ENCODE assay signal across 7 cellular contexts in genomic region chr16:67481561-67482259, GRCh38. TPM values are rescaled to one million over a fixed set of nuclear protein-coding genes. Genes with fewer than 3 reads are reported as not detected.
DNase-seq lines count a peak whose midpoint lies in the region; ATAC-seq and TF ChIP-seq lines count a peak whose summit lies in the region.

No MANE protein-coding gene starts in this region.

- POLR2A ChIA-PET in activated CD4-positive, alpha-beta T cell treated with anti-CD3 and anti-CD28 coated beads, Interleukin-2, amount 10 ng/mL, durations not matched to agents 7 days and 5 days (lab: Charles Lee): interaction anchor here (0.6 to 1.0 kb wide), 3 partner anchors 79 to 454 kb away, joined by 3 to 4 read pairs (median 3); no protein-coding TSS in a partner anchor

- no peaks in the 10 kb centered on the region for H3K27me3 ChIP-seq in KMS-11 (ENCODE audit: insufficient read depth, low read depth)

- H3K27ac Mint-ChIP-seq in activated CD4-positive, alpha-beta T cell treated with anti-CD3 and anti-CD28 coated beads, Interleukin-2, amount 10 ng/mL, durations not matched to agents 7 days and 5 days: peak overlapping the region; percentile 97
- peak overlapping the region; percentile 90 to 99 for H3K27ac Mint-ChIP-seq in natural killer cell treated with Interleukin-12 subunit alpha and Interleukin-12 subunit beta and Interleukin-15 and Interleukin-18, amount 100 ng/mL, for 72 hours
- peak overlapping the region; percentile 100 for H3K27ac Mint-ChIP-seq in type B pancreatic cell

- no peak overlapping the region for H3K4me3 ChIP-seq in KMS-11 (IDR thresholded peaks at IDR 0.05; ENCODE audit: insufficient read depth, low read depth, low read length)

- peaks cover 44% of the 10 kb centered on the region for H3K79me2 ChIP-seq in KMS-11 (ENCODE audit: insufficient read depth, low read depth)

- H3K27ac ChIP-seq in KMS-11: peak overlapping the region; percentile 47
- peak overlapping the region; percentile 82 for H3K27ac ChIP-seq in epithelial cell of prostate

- CTCF ChIA-PET in activated CD4-positive, alpha-beta T cell treated with anti-CD3 and anti-CD28 coated beads, Interleukin-2, amount 10 ng/mL, durations not matched to agents 7 days and 5 days (lab: Charles Lee): interaction anchor here (0.6 to 20.8 kb wide), 45 partner anchors 8 to 363 kb away, joined by 3 to 195 read pairs (median 4); partner anchors contain the start of genes ACD, CARMIL2 and CTCF

- peaks cover 26% of the 10 kb centered on the region for H3K4me1 Mint-ChIP-seq in activated CD4-positive, alpha-beta T cell treated with anti-CD3 and anti-CD28 coated beads, Interleukin-2, amount 10 ng/mL, durations not matched to agents 7 days and 5 days
- peaks cover 23 to 31% of the 10 kb centered on the region in 2 donors for H3K4me1 Mint-ChIP-seq in natural killer cell treated with Interleukin-12 subunit alpha and Interleukin-12 subunit beta and Interleukin-15 and Interleukin-18, amount 100 ng/mL, for 72 hours (ENCODE audit: low read depth in 2 of 2)
- H3K4me1 Mint-ChIP-seq in type B pancreatic cell (ENCODE audit: unreplicated experiment): peaks cover 8% of the 10 kb centered on the region

- H3K9me3 Mint-ChIP-seq in activated CD4-positive, alpha-beta T cell treated with anti-CD3 and anti-CD28 coated beads, Interleukin-2, amount 10 ng/mL, durations not matched to agents 7 days and 5 days: no peaks in the 10 kb centered on the region
- H3K9me3 Mint-ChIP-seq in natural killer cell treated with Interleukin-12 subunit alpha and Interleukin-12 subunit beta and Interleukin-15 and Interleukin-18, amount 100 ng/mL, for 72 hours: no peaks in the 10 kb centered on the region
- no peaks in the 10 kb centered on the region for H3K9me3 Mint-ChIP-seq in type B pancreatic cell

- peak overlapping the region; percentile 94 for H3K4me2 ChIP-seq in KMS-11

- H3K9ac ChIP-seq in KMS-11: peak overlapping the region; percentile 65

- peak overlapping the region; percentile 70; the same call in 1 of the 2 replicates for H2AFZ ChIP-seq in KMS-11 (ENCODE audit: low read depth)

- peak; percentile 4 for ATAC-seq in GM19438 (IDR thresholded peaks at IDR 0.05; ENCODE audit: low read depth, unreplicated experiment)
- ATAC-seq in natural killer cell treated with Interleukin-12 subunit alpha and Interleukin-12 subunit beta and Interleukin-15 and Interleukin-18, amount 100 ng/mL, for 72 hours: peak in 1 of 2 donors; percentile 24
- no peak for ATAC-seq in HG03520 (IDR thresholded peaks at IDR 0.05; ENCODE audit: unreplicated experiment)

- peaks cover 14% of the 10 kb centered on the region for H3K4me1 ChIP-seq in KMS-11 (ENCODE audit: low read depth, poor library complexity, severe bottlenecking)

- H4K20me1 ChIP-seq in KMS-11 (ENCODE audit: insufficient read depth): no peaks in the 10 kb centered on the region

- peak overlapping the region; percentile 90 for H3K4me3 Mint-ChIP-seq in activated CD4-positive, alpha-beta T cell treated with anti-CD3 and anti-CD28 coated beads, Interleukin-2, amount 10 ng/mL, durations not matched to agents 7 days and 5 days
- H3K4me3 Mint-ChIP-seq in natural killer cell treated with Interleukin-12 subunit alpha and Interleukin-12 subunit beta and Interleukin-15 and Interleukin-18, amount 100 ng/mL, for 72 hours: peak overlapping the region; percentile 98
- H3K4me3 Mint-ChIP-seq in type B pancreatic cell: peak overlapping the region; percentile 100

- H3K36me3 Mint-ChIP-seq in activated CD4-positive, alpha-beta T cell treated with anti-CD3 and anti-CD28 coated beads, Interleukin-2, amount 10 ng/mL, durations not matched to agents 7 days and 5 days (ENCODE audit: low read depth): peaks cover 14% of the 10 kb centered on the region
- no peaks in the 10 kb centered on the region for H3K36me3 Mint-ChIP-seq in natural killer cell treated with Interleukin-12 subunit alpha and Interleukin-12 subunit beta and Interleukin-15 and Interleukin-18, amount 100 ng/mL, for 72 hours
- H3K36me3 Mint-ChIP-seq in type B pancreatic cell: no peaks in the 10 kb centered on the region

- DNase-seq in activated CD4-positive, alpha-beta T cell treated with anti-CD3 and anti-CD28 coated beads, Interleukin-2, amount 10 ng/mL, durations not matched to agents 7 days and 5 days: peak; percentile 68
- DNase-seq in epithelial cell of prostate (ENCODE audit: low read depth, low spot score) (no peak), type B pancreatic cell (ENCODE audit: extremely low spot score, unreplicated experiment) (no peak)
- no peak for DNase-seq in natural killer cell treated with Interleukin-12 subunit alpha and Interleukin-12 subunit beta and Interleukin-15 and Interleukin-18, amount 100 ng/mL, for 72 hours (ENCODE audit: low spot score)

- TF ChIP-seq CTCF in KMS-11 (conservative IDR thresholded peaks at IDR 0.05; ENCODE audit: low read depth, low read length): 0 out of 2 replicates have a peak, but pooled peaks have one; percentile 14
- TF ChIP-seq CTCF in type B pancreatic cell (conservative IDR thresholded peaks at IDR 0.05): no peak

- no peaks in the 10 kb centered on the region for H3K36me3 ChIP-seq in KMS-11 (ENCODE audit: insufficient read depth)

- H3K27me3 Mint-ChIP-seq in activated CD4-positive, alpha-beta T cell treated with anti-CD3 and anti-CD28 coated beads, Interleukin-2, amount 10 ng/mL, durations not matched to agents 7 days and 5 days: no peaks in the 10 kb centered on the region
- H3K27me3 Mint-ChIP-seq in natural killer cell treated with Interleukin-12 subunit alpha and Interleukin-12 subunit beta and Interleukin-15 and Interleukin-18, amount 100 ng/mL, for 72 hours: no peaks in the 10 kb centered on the region
- no peaks in the 10 kb centered on the region for H3K27me3 Mint-ChIP-seq in type B pancreatic cell

RNA-seq across cellular contexts. Expression of gene ATP6V0D1, which starts 0.8 kb away (rescaled TPM):
- 10 to 100 TPM; 52.1 to 60.3 TPM for total RNA-seq in activated CD4-positive, alpha-beta T cell treated with anti-CD3 and anti-CD28 coated beads, Interleukin-2, amount 10 ng/mL, durations not matched to agents 7 days and 5 days
- 10 to 100 TPM; 66.9 to 85.5 TPM for total RNA-seq in natural killer cell treated with Interleukin-12 subunit alpha and Interleukin-12 subunit beta and Interleukin-15 and Interleukin-18, amount 100 ng/mL, for 72 hours
- total RNA-seq in type B pancreatic cell (ENCODE audit: low replicate concordance): 73.5 and 94.4 TPM in 2 replicates

RNA-seq across cellular contexts. Expression of gene AGRP, which starts 1.6 kb away (rescaled TPM):
- total RNA-seq in activated CD4-positive, alpha-beta T cell treated with anti-CD3 and anti-CD28 coated beads, Interleukin-2, amount 10 ng/mL, durations not matched to agents 7 days and 5 days: not detected
- total RNA-seq in natural killer cell treated with Interleukin-12 subunit alpha and Interleukin-12 subunit beta and Interleukin-15 and Interleukin-18, amount 100 ng/mL, for 72 hours: not detected
- not detected in 2 replicates for total RNA-seq in type B pancreatic cell (ENCODE audit: low replicate concordance)

RNA-seq across cellular contexts. Expression of gene RIPOR1, which starts 46.9 kb away (rescaled TPM):
- total RNA-seq in activated CD4-positive, alpha-beta T cell treated with anti-CD3 and anti-CD28 coated beads, Interleukin-2, amount 10 ng/mL, durations not matched to agents 7 days and 5 days: 10 to 100 TPM; 12.8 to 15.8 TPM
- 10 to 100 TPM; 47.7 to 48.2 TPM for total RNA-seq in natural killer cell treated with Interleukin-12 subunit alpha and Interleukin-12 subunit beta and Interleukin-15 and Interleukin-18, amount 100 ng/mL, for 72 hours
- 38.5 and 43.1 TPM in 2 replicates for total RNA-seq in type B pancreatic cell (ENCODE audit: low replicate concordance)

RNA-seq across cellular contexts. Expression of gene HSD11B2, which starts 50.8 kb away (rescaled TPM):
- not detected for total RNA-seq in activated CD4-positive, alpha-beta T cell treated with anti-CD3 and anti-CD28 coated beads, Interleukin-2, amount 10 ng/mL, durations not matched to agents 7 days and 5 days
- not detected for total RNA-seq in natural killer cell treated with Interleukin-12 subunit alpha and Interleukin-12 subunit beta and Interleukin-15 and Interleukin-18, amount 100 ng/mL, for 72 hours
- total RNA-seq in type B pancreatic cell (ENCODE audit: low replicate concordance): 5.4 and 8.5 TPM in 2 replicates
